ENCODE assay signal across 22 cellular contexts in genomic region chr1:11799099-11799498, GRCh38. TPM values are rescaled to one million over a fixed set of nuclear protein-coding genes. Genes with fewer than 3 reads are reported as not detected.
"Had no signal": no experiment of that assay in that cellular context is flagged by ENCODE, and none has a peak within 500 bp of the region (broad histone marks: within the 10 kb centered on the region; RNA-seq: fewer than 3 reads in every experiment).

No MANE protein-coding gene starts in this region.

- DNase-seq: activated CD4-positive, alpha-beta memory T cell treated with anti-CD3 and anti-CD28 coated beads, Interleukin-2, amount 10 ng/mL, durations not matched to agents 7 days and 5 days; activated CD4-positive, alpha-beta T cell treated with anti-CD3 and anti-CD28 coated beads for 48 hours; activated CD4-positive, CD25-positive, alpha-beta regulatory T cell; activated CD8-positive, alpha-beta memory T cell treated with anti-CD3 and anti-CD28 coated beads, Interleukin-2, amount 10 ng/mL, durations not matched to agents 7 days and 5 days; activated naive CD4-positive, alpha-beta T cell treated with anti-CD3 and anti-CD28 coated beads, Interleukin-2, amount 10 ng/mL, durations not matched to agents 7 days and 5 days; activated naive CD8-positive, alpha-beta T cell treated with anti-CD3 and anti-CD28 coated beads, Interleukin-2, amount 50 U/mL, for 24 hours; cortex of kidney; naive thymus-derived CD8-positive, alpha-beta T cell; stimulated activated CD4-positive, alpha-beta T cell treated with anti-CD3 and anti-CD28 coated beads, Interleukin-4, amount 100 ng/mL, for 1 hour; T1000; testis had no signal

- ATAC-seq: activated CD8-positive, alpha-beta memory T cell treated with anti-CD3 and anti-CD28 coated beads, Interleukin-2, amount 10 ng/mL, durations not matched to agents 7 days and 5 days; activated naive CD8-positive, alpha-beta T cell treated with anti-CD3 and anti-CD28 coated beads, Interleukin-2, amount 50 U/mL, for 24 hours; activated T-helper 17 cell treated with anti-CD3 and anti-CD28 coated beads, Interleukin-2, amount 50 U/mL, for 72 hours; naive thymus-derived CD8-positive, alpha-beta T cell; stimulated activated effector memory CD8-positive, alpha-beta T cell treated with anti-CD3 and anti-CD28 coated beads, Interleukin-12 subunit alpha, Interleukin-12 subunit beta, amount 100 ng/mL, for 72 hours had no signal

- H3K27me3 ChIP-seq: ovary, testis had no signal

- FAIRE-seq: frontal cortex, urothelium cell line had no signal

- H3K36me3 ChIP-seq: ovary had no signal

- H3K4me3 ChIP-seq: ovary, skin epidermis, testis had no signal

- H3K9me3 ChIP-seq: ovary, testis had no signal

RNA-seq across cellular contexts. Expression of gene C1orf167, which starts 37.1 kb away (rescaled TPM):
- total RNA-seq: activated CD8-positive, alpha-beta memory T cell treated with anti-CD3 and anti-CD28 coated beads, Interleukin-2, amount 10 ng/mL, durations not matched to agents 7 days and 5 days; activated T-helper 17 cell treated with anti-CD3 and anti-CD28 coated beads, Interleukin-2, amount 50 U/mL, for 72 hours; frontal cortex; kidney epithelial cell; naive thymus-derived CD8-positive, alpha-beta T cell; T-helper 1 cell treated with Interleukin-12 subunit alpha and Interleukin-12 subunit beta and Interleukin-4 antibody, amounts not matched to agents 30 ng/mL and 1 ng/mL, for 36 hours had no signal
- polyA plus RNA-seq: naive thymus-derived CD8-positive, alpha-beta T cell had no signal

RNA-seq across cellular contexts. Expression of gene NPPA, which starts 48.5 kb away (rescaled TPM):
- total RNA-seq: activated CD4-positive, alpha-beta memory T cell treated with anti-CD3 and anti-CD28 coated beads, Interleukin-2, amount 10 ng/mL, durations not matched to agents 7 days and 5 days; activated CD8-positive, alpha-beta memory T cell treated with anti-CD3 and anti-CD28 coated beads, Interleukin-2, amount 10 ng/mL, durations not matched to agents 7 days and 5 days; activated T-helper 17 cell treated with anti-CD3 and anti-CD28 coated beads, Interleukin-2, amount 50 U/mL, for 72 hours; kidney epithelial cell; lower leg skin; mesenteric fat pad; naive thymus-derived CD8-positive, alpha-beta T cell; T-helper 1 cell treated with Interleukin-12 subunit alpha and Interleukin-12 subunit beta and Interleukin-4 antibody, amounts not matched to agents 30 ng/mL and 1 ng/mL, for 36 hours; testis had no signal
- polyA plus RNA-seq: naive thymus-derived CD8-positive, alpha-beta T cell had no signal

RNA-seq across cellular contexts. Expression of gene NPPB, which starts 59.6 kb away (rescaled TPM):
- total RNA-seq: activated CD4-positive, alpha-beta memory T cell treated with anti-CD3 and anti-CD28 coated beads, Interleukin-2, amount 10 ng/mL, durations not matched to agents 7 days and 5 days; activated CD8-positive, alpha-beta memory T cell treated with anti-CD3 and anti-CD28 coated beads, Interleukin-2, amount 10 ng/mL, durations not matched to agents 7 days and 5 days; activated T-helper 17 cell treated with anti-CD3 and anti-CD28 coated beads, Interleukin-2, amount 50 U/mL, for 72 hours; aorta; lower leg skin; mesenteric fat pad; naive thymus-derived CD8-positive, alpha-beta T cell; ovary; T-helper 1 cell treated with Interleukin-12 subunit alpha and Interleukin-12 subunit beta and Interleukin-4 antibody, amounts not matched to agents 30 ng/mL and 1 ng/mL, for 36 hours had no signal
- polyA plus RNA-seq: naive thymus-derived CD8-positive, alpha-beta T cell had no signal
